8 cellular contexts compared by ENCODE assay signal in genomic region chr1:32464191-32464715, GRCh38. TPM values are rescaled to one million over a fixed set of nuclear protein-coding genes. Genes with fewer than 3 reads are reported as not detected.
DNase-seq lines count a peak whose midpoint lies in the region; ATAC-seq and TF ChIP-seq lines count a peak whose summit lies in the region.

No MANE protein-coding gene starts in this region.

- H2BK15ac ChIP-seq in mesenchymal stem cell (ENCODE audit: low read depth, poor library complexity, severe bottlenecking): no peak overlapping the region

- peak overlapping the region; percentile 11 for H2AFZ ChIP-seq in mesenchymal stem cell (ENCODE audit: low read depth, low read length)

- no peak overlapping the region for H4K91ac ChIP-seq in mesenchymal stem cell (ENCODE audit: low read length)

- 12% methylated on average over 19 of the region's 19 CpGs for WGBS in mesenchymal stem cell

- no peak overlapping the region for H3K4ac ChIP-seq in mesenchymal stem cell (ENCODE audit: low read depth in 1 of 2, low read length in 2 of 2)

- H3K4me1 ChIP-seq in mesenchymal stem cell (ENCODE audit: control insufficient read depth, insufficient read depth, low read depth, low read length) (peaks cover 9% of the 10 kb centered on the region), uterus (peaks cover 0 to 8% of the 10 kb centered on the region in 2 donors)

- no peak overlapping the region for H4K8ac ChIP-seq in mesenchymal stem cell (ENCODE audit: low read length)

- no peak overlapping the region for H3K27ac ChIP-seq in mesenchymal stem cell (ENCODE audit: low read length, poor library complexity, severe bottlenecking)
- no peak overlapping the region for H3K27ac ChIP-seq in uterus

- H3K4me2 ChIP-seq in mesenchymal stem cell (ENCODE audit: low read length, poor library complexity, severe bottlenecking): peak overlapping the region; percentile 96

- peak overlapping the region in 1 of 2 experiments; percentile 39 for H3K14ac ChIP-seq in mesenchymal stem cell (ENCODE audit: low read length in 2 of 2)

- no peak overlapping the region for H3K18ac ChIP-seq in mesenchymal stem cell (ENCODE audit: low read depth in 1 of 2, low read length in 2 of 2)

- TF ChIP-seq CTCF in AG10803 (conservative IDR thresholded peaks at IDR 0.05; ENCODE audit: low read length) (no peak), uterus (IDR thresholded peaks at IDR 0.05) (no peak)

- H3K9me3 ChIP-seq in mesenchymal stem cell (ENCODE audit: control insufficient read depth, low read length) (peaks cover 6% of the 10 kb centered on the region), uterus (no peaks in the 10 kb centered on the region)

- DNase-seq in AG10803 (ENCODE audit: low read depth) (no peak), NCI-H128 (lab: John Stamatoyannopoulos, UW; ENCODE audit: unreplicated experiment) (peak; percentile 43), cerebellum (ENCODE audit: low spot score) (peak; percentile 29), mesenchymal stem cell (no peak), uterus (no peak)

- H3K27me3 ChIP-seq in mesenchymal stem cell (ENCODE audit: control insufficient read depth in 1 of 2, insufficient read depth in 1 of 2, low read length in 2 of 2): peaks cover 18 to 66% of the 10 kb centered on the region in 2 experiments
- no peaks in the 10 kb centered on the region for H3K27me3 ChIP-seq in uterus

- no peak for TF ChIP-seq POLR2A in uterus (IDR thresholded peaks at IDR 0.05)

- H3K36me3 ChIP-seq in mesenchymal stem cell (ENCODE audit: control insufficient read depth in 1 of 2, insufficient read depth in 2 of 2, low read depth in 1 of 2, low read length in 2 of 2): no peaks in the 10 kb centered on the region
- H3K36me3 ChIP-seq in uterus: no peaks in the 10 kb centered on the region

- ATAC-seq in GM18502 (IDR thresholded peaks at IDR 0.05; ENCODE audit: poor library complexity, unreplicated experiment): no peak
- ATAC-seq in HG02763 (IDR thresholded peaks at IDR 0.05; ENCODE audit: unreplicated experiment): no peak
- ATAC-seq in HG03108 (IDR thresholded peaks at IDR 0.05; ENCODE audit: unreplicated experiment): no peak

- H2BK5ac ChIP-seq in mesenchymal stem cell (ENCODE audit: low read depth, low read length, poor library complexity, severe bottlenecking): no peak overlapping the region

- no peak overlapping the region for H2BK120ac ChIP-seq in mesenchymal stem cell (ENCODE audit: low read depth, low read length)

- H2BK12ac ChIP-seq in mesenchymal stem cell (ENCODE audit: low read length in 2 of 2): no peak overlapping the region

- H3K79me1 ChIP-seq in mesenchymal stem cell (replicated peaks; ENCODE audit: low read length, poor library complexity, severe bottlenecking): no peaks in the 10 kb centered on the region

- intact Hi-C loops in uterus (cut with DNase I; ENCODE audit: low total_unique reads): no loop called here

- peak overlapping the region in 1 of 2 experiments; percentile 32 for H3K23ac ChIP-seq in mesenchymal stem cell (ENCODE audit: low read length in 2 of 2)

- no peak overlapping the region for H2AK5ac ChIP-seq in mesenchymal stem cell (ENCODE audit: low read length, severe bottlenecking)

- H3K9ac ChIP-seq in mesenchymal stem cell (ENCODE audit: low read length): peak overlapping the region; percentile 19

- H3K4me3 ChIP-seq in AG10803 (ENCODE audit: low read length) (peak overlapping the region; percentile 39), mesenchymal stem cell (ENCODE audit: insufficient read depth in 1 of 2, low read depth in 1 of 2, low read length in 2 of 2) (peak overlapping the region; percentile 72 to 73), uterus (peak overlapping the region; percentile 32)

RNA-seq across cellular contexts. Expression of gene ZBTB8B, which starts 0.6 kb away (rescaled TPM):
- total RNA-seq in cerebellum: 17.5 TPM
- polyA plus RNA-seq in mesenchymal stem cell (2013, experiment 1 of 2): under 0.01 TPM
- polyA plus RNA-seq in mesenchymal stem cell (2013, experiment 2 of 2): under 0.01 TPM
- total RNA-seq in uterus: 1 to 10 TPM in 1 of 4 donors, under 1 TPM in 1, not detected in 2; 0.06 to 3.6 TPM

Comparison
In these comparisons a context has a peak if more than half of its experiments do, and no peak if none do; other contexts are left out.
1. DNase-seq: peak in NCI-H128 (single experiment) and cerebellum (single experiment); none in AG10803 (single experiment), mesenchymal stem cell (single experiment) and uterus (0 of 2).
2. Peak in every context shown above with its lines, with median percentiles within 50 percentile points of each other: H3K4me3 ChIP-seq.